In genomic region chr17:39057807-39058206, GRCh38 we compare ENCODE assay signal across 9 cellular contexts.
DNase-seq lines count a peak whose midpoint lies in the region; ATAC-seq and TF ChIP-seq lines count a peak whose summit lies in the region.
"Had no signal": no experiment of that assay in that cellular context is flagged by ENCODE, and none has a peak within 500 bp of the region (broad histone marks: within the 10 kb centered on the region; RNA-seq: fewer than 3 reads in every experiment).

No MANE protein-coding gene starts in this region.

- H3K4me1 Mint-ChIP-seq in Caco-2 (ENCODE audit: low read depth, unreplicated experiment) = peaks cover 14% of the 10 kb centered on the region
- H3K4me1 Mint-ChIP-seq in IgD-negative memory B cell = peaks cover 1 to 7% (median 4%) of the 10 kb centered on the region in 3 donors
- peaks cover 21% of the 10 kb centered on the region for H3K4me1 Mint-ChIP-seq in neural crest cell

- no peak overlapping the region for H3K27ac Mint-ChIP-seq in Caco-2 (ENCODE audit: unreplicated experiment)
- H3K27ac Mint-ChIP-seq in IgD-negative memory B cell = peak overlapping the region in 2 of 3 donors; percentile 77 to 84
- H3K27ac Mint-ChIP-seq in neural crest cell (ENCODE audit: unreplicated experiment) = peak overlapping the region; percentile 27

- H3K36me3 ChIP-seq in Caco-2 (ENCODE audit: control insufficient read depth, insufficient read depth, low read length) (no peaks in the 10 kb centered on the region), brain microvascular endothelial cell (replicated peaks) (no peaks in the 10 kb centered on the region)

- H3K4me1 ChIP-seq in Caco-2 = peaks cover 3% of the 10 kb centered on the region

- no peak overlapping the region for H3K4me3 ChIP-seq in Caco-2 (ENCODE audit: low read depth, low read length)
- peak overlapping the region; percentile 80 for H3K4me3 ChIP-seq in brain microvascular endothelial cell (ENCODE audit: low read depth, low read length)

- no TSS peak for BruUV-seq in Caco-2 (replicated peaks; lab: Mats Ljungman, UMichigan)

- H3K27me3 ChIP-seq in Caco-2 (replicated peaks; ENCODE audit: control insufficient read depth, insufficient read depth, low read length) (no peaks in the 10 kb centered on the region), brain microvascular endothelial cell (replicated peaks) (peaks cover 3% of the 10 kb centered on the region)

- H3K27me3 Mint-ChIP-seq in Caco-2 (ENCODE audit: insufficient read depth, unreplicated experiment) (no peaks in the 10 kb centered on the region), IgD-negative memory B cell (peaks cover 4% of the 10 kb centered on the region), neural crest cell (ENCODE audit: low read depth) (peaks cover 8% of the 10 kb centered on the region)

- no peak for ATAC-seq in HG03175 (IDR thresholded peaks at IDR 0.05; ENCODE audit: unreplicated experiment)
- no peak for ATAC-seq in HG03342 (IDR thresholded peaks at IDR 0.05; ENCODE audit: unreplicated experiment)

- 0 out of 2 replicates have a peak, but pooled peaks cover 5% of the 10 kb centered on the region for H3K9me3 ChIP-seq in Caco-2

- POLR2A ChIA-PET in Caco-2 (lab: Charles Lee) = no interaction called here

- TF ChIP-seq CTCF in Caco-2 (IDR thresholded peaks at IDR 0.05; ENCODE audit: insufficient read depth in 1 of 2, low read depth in 1 of 2, low read length in 1 of 2, severe bottlenecking in 1 of 2, unreplicated experiment in 1 of 2) = no peak
- no peak for TF ChIP-seq CTCF in brain microvascular endothelial cell (IDR thresholded peaks at IDR 0.05; ENCODE audit: low read depth, low read length, missing control alignments)
- TF ChIP-seq CTCF in neural crest cell (conservative IDR thresholded peaks at IDR 0.05) = no peak

- CTCF ChIA-PET in Caco-2 (lab: Charles Lee) = interaction anchor here (1.2 kb wide), 1 partner anchor 75 kb away, joined by 5 read pairs; no protein-coding TSS in a partner anchor

- peaks cover 21% of the 10 kb centered on the region for H3K36me3 Mint-ChIP-seq in Caco-2 (ENCODE audit: insufficient read depth, unreplicated experiment)
- no peaks in the 10 kb centered on the region for H3K36me3 Mint-ChIP-seq in IgD-negative memory B cell
- H3K36me3 Mint-ChIP-seq in neural crest cell (ENCODE audit: low read depth) = no peaks in the 10 kb centered on the region

- in situ Hi-C loops in brain microvascular endothelial cell (cut with HindIII; ENCODE audit: low pct_ligation_motif_present, low sequenced_read_pairs) = no loop called here

- H3K27ac ChIP-seq in brain microvascular endothelial cell = no peak overlapping the region

- no peak for DNase-seq in Caco-2
- DNase-seq in brain microvascular endothelial cell = no peak
- DNase-seq in neural crest cell (ENCODE audit: low read depth, low spot score) = no peak
- DNase-seq in hippocampal formation (lab: John Stamatoyannopoulos, UW) = no peak
- no peak for DNase-seq in stimulated activated CD4-positive, alpha-beta T cell treated with anti-CD3 and anti-CD28 coated beads, Interleukin-12 subunit alpha, Interleukin-12 subunit beta, amount 100 ng/mL, for 4 hours
- DNase-seq: effector CD8-positive, alpha-beta T cell had no signal

- H3K4me3 Mint-ChIP-seq in Caco-2 (ENCODE audit: unreplicated experiment) (peak overlapping the region; percentile 74), IgD-negative memory B cell (peak overlapping the region in 3 of 4 donors; percentile 22 to 78 (median 67)), neural crest cell (peak overlapping the region; percentile 93)

- peaks cover 10% of the 10 kb centered on the region for H3K9me3 Mint-ChIP-seq in Caco-2 (ENCODE audit: unreplicated experiment)
- no peaks in the 10 kb centered on the region for H3K9me3 Mint-ChIP-seq in IgD-negative memory B cell
- peaks cover 5% of the 10 kb centered on the region for H3K9me3 Mint-ChIP-seq in neural crest cell

- intact Hi-C loops in Caco-2 (cut with micrococcal nuclease; ENCODE audit: unreplicated experiment) = no loop called here
